ENCODE assay signal across 1 cellular context in genomic region chr19:4052114-4052992, GRCh38.
TF ChIP-seq lines count a peak whose summit lies in the region.

No MANE protein-coding gene starts in this region.

TF ChIP-seq in HepG2, 621 proteins besides CTCF, POLR2A, EP300 and RAD21 (continued from another document and continues in another):
- TF ChIP-seq MLXIP (CRISPR knock-in tag; IDR thresholded peaks at IDR 0.05; ENCODE audit: borderline replicate concordance) (no peak), POGZ (CRISPR knock-in tag; IDR thresholded peaks at IDR 0.05) (peak; percentile 76), AFF4 (CRISPR knock-in tag; IDR thresholded peaks at IDR 0.05) (no peak; the same call in 1 of the 2 replicates), ATF6 (CRISPR knock-in tag; conservative IDR thresholded peaks at IDR 0.05) (no peak), ZNF570 (CRISPR knock-in tag; IDR thresholded peaks at IDR 0.05; ENCODE audit: borderline replicate concordance) (no peak), ZSCAN25 (CRISPR knock-in tag; IDR thresholded peaks at IDR 0.05) (peak; percentile 87), ZNF275 (CRISPR knock-in tag; IDR thresholded peaks at IDR 0.05; ENCODE audit: borderline replicate concordance) (no peak), NFIC (IDR thresholded peaks at IDR 0.05; ENCODE audit: low read length) (no peak), ZSCAN29 (CRISPR knock-in tag; conservative IDR thresholded peaks at IDR 0.05) (peak; percentile 84), ZNF589 (CRISPR knock-in tag; conservative IDR thresholded peaks at IDR 0.05) (no peak), ZNF558 (CRISPR knock-in tag; IDR thresholded peaks at IDR 0.05; ENCODE audit: borderline replicate concordance) (0 out of 2 replicates have a peak, but pooled peaks have one; percentile 69), IKZF5 (CRISPR knock-in tag; IDR thresholded peaks at IDR 0.05) (peak; percentile 83; the same call in 1 of the 2 replicates), ZSCAN20 (CRISPR knock-in tag; IDR thresholded peaks at IDR 0.05; ENCODE audit: borderline replicate concordance) (peak; percentile 94), ZNF747 (CRISPR knock-in tag; IDR thresholded peaks at IDR 0.05; ENCODE audit: borderline replicate concordance) (no peak), STAT5B (CRISPR knock-in tag; IDR thresholded peaks at IDR 0.05) (no peak; the same call in 1 of the 2 replicates), ZNF260 (CRISPR knock-in tag; IDR thresholded peaks at IDR 0.05; ENCODE audit: borderline replicate concordance, low read depth) (no peak), ELF1 (CRISPR knock-in tag; IDR thresholded peaks at IDR 0.05) (no peak), MXI1 (IDR thresholded peaks at IDR 0.05; ENCODE audit: borderline replicate concordance, low read depth, low read length) (peak; percentile 16; the same call in 1 of the 3 replicates), ZFP1 (CRISPR knock-in tag; IDR thresholded peaks at IDR 0.05) (peak; percentile 55; the same call in 1 of the 2 replicates), CHCHD3 (CRISPR knock-in tag; IDR thresholded peaks at IDR 0.05) (no peak), FOXA3 (CRISPR knock-in tag; IDR thresholded peaks at IDR 0.05) (peak; percentile 70; the same call in 1 of the 2 replicates), FOXA1 (IDR thresholded peaks at IDR 0.05) (no peak), FOXA1 (CRISPR knock-in tag; IDR thresholded peaks at IDR 0.05) (peak; percentile 34), SMAD3 (CRISPR knock-in tag; IDR thresholded peaks at IDR 0.05) (0 out of 2 replicates have a peak, but pooled peaks have one; percentile 11), ZNF563 (CRISPR knock-in tag; IDR thresholded peaks at IDR 0.05) (peak; percentile 73; the same call in 1 of the 2 replicates), RBFOX2 (IDR thresholded peaks at IDR 0.05; ENCODE audit: low read depth, low read length) (peak; percentile 64), ATRX (CRISPR knock-in tag; IDR thresholded peaks at IDR 0.05; ENCODE audit: borderline replicate concordance) (no peak), ZNF839 (CRISPR knock-in tag; IDR thresholded peaks at IDR 0.05; ENCODE audit: borderline replicate concordance) (peak; percentile 75; the same call in 1 of the 2 replicates), EHMT2 (IDR thresholded peaks at IDR 0.05; ENCODE audit: borderline replicate concordance, low read depth, low read length) (no peak), CCAR2 (optimal IDR thresholded peaks at IDR 0.05; ENCODE audit: low read depth, low read length) (no peak), NFATC3 (CRISPR knock-in tag; IDR thresholded peaks at IDR 0.05) (no peak), CC2D1A (CRISPR knock-in tag; IDR thresholded peaks at IDR 0.05) (no peak), PAXIP1 (CRISPR knock-in tag; conservative IDR thresholded peaks at IDR 0.05) (peak; percentile 96), ZNF598 (CRISPR knock-in tag; IDR thresholded peaks at IDR 0.05; ENCODE audit: borderline replicate concordance) (no peak), REPIN1 (CRISPR knock-in tag; IDR thresholded peaks at IDR 0.05; ENCODE audit: borderline replicate concordance, low read depth) (peak; percentile 98), ZNF138 (CRISPR knock-in tag; IDR thresholded peaks at IDR 0.05; ENCODE audit: low read depth) (peak; percentile 25; the same call in 1 of the 2 replicates), CSRNP2 (CRISPR knock-in tag; conservative IDR thresholded peaks at IDR 0.05; ENCODE audit: low read depth) (no peak), SRSF1 (optimal IDR thresholded peaks at IDR 0.05; ENCODE audit: low read depth, low read length) (peak; percentile 23), CBX1 (IDR thresholded peaks at IDR 0.05; ENCODE audit: low read depth) (peak; percentile 93), POLR2AphosphoS5 (IDR thresholded peaks at IDR 0.05; ENCODE audit: low read depth, low read length) (0 out of 2 replicates have a peak, but pooled peaks have one; percentile 34), ZNF496 (CRISPR knock-in tag; IDR thresholded peaks at IDR 0.05; ENCODE audit: insufficient replicate concordance) (no peak), ZBTB34 (CRISPR knock-in tag; IDR thresholded peaks at IDR 0.05) (peak; percentile 88), ZMAT5 (CRISPR knock-in tag; IDR thresholded peaks at IDR 0.05; ENCODE audit: borderline replicate concordance, low read depth) (no peak), ZNF264 (CRISPR knock-in tag; IDR thresholded peaks at IDR 0.05) (peak; percentile 93), PHF20 (CRISPR knock-in tag; IDR thresholded peaks at IDR 0.05) (no peak)
